Comparison of ENCODE assay signal across 18 cellular contexts in the genomic region with DNA sequence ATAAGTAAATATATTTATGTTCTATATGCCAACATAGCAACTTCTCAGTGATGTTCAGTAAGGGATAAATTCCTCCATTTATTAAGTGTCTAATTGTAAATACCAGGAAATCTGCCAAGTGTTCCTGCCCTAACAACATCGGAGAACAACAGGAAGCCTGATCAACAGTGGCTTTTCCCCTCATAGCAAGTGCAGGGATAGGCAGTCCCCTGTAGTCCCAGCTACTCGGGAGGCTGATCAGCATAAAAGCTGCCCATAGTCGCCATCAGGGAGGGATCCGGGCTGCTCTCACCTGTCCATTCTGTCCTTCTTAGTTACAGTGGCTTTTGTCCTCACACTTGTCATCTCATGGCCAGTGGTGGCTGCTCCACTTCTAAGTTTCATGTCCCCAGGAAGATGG.
"Had no signal": no experiment of that assay in that cellular context is flagged by ENCODE, and none has a peak within 500 bp of the region (broad histone marks: within the 10 kb centered on the region; RNA-seq: fewer than 3 reads in every experiment).

No MANE protein-coding gene starts in this region.

- H3K27ac ChIP-seq: colonic mucosa, gastroesophageal sphincter, sigmoid colon, stomach, thoracic aorta had no signal

- FAIRE-seq: endometrium had no signal

- H3K27me3 ChIP-seq: colonic mucosa, gastroesophageal sphincter, sigmoid colon, stomach, upper lobe of left lung had no signal

- H3K9me3 ChIP-seq: colonic mucosa, gastroesophageal sphincter, psoas muscle, sigmoid colon, stomach, thoracic aorta, upper lobe of left lung had no signal

- H3K4me3 ChIP-seq: colonic mucosa, gastroesophageal sphincter, psoas muscle, sigmoid colon, stomach, thoracic aorta, upper lobe of left lung had no signal

- H3K4me1 ChIP-seq: colonic mucosa, gastroesophageal sphincter, sigmoid colon, stomach, upper lobe of left lung had no signal

- ATAC-seq: activated CD8-positive, alpha-beta T cell treated with anti-CD3 and anti-CD28 coated beads for 36 hours; activated T-cell treated with anti-CD3 and anti-CD28 coated beads, Interleukin-2, amount 50 U/mL, for 4 hours; esophagus mucosa; gastroesophageal sphincter; psoas muscle; stimulated activated effector memory CD8-positive, alpha-beta T cell treated with anti-CD3 and anti-CD28 coated beads, Interleukin-12 subunit alpha, Interleukin-12 subunit beta, amount 100 ng/mL, for 72 hours had no signal

- H3K36me3 ChIP-seq: colonic mucosa, gastroesophageal sphincter, sigmoid colon, stomach, thoracic aorta, upper lobe of left lung had no signal

- DNase-seq: activated CD4-positive, alpha-beta T cell treated with anti-CD3 and anti-CD28 coated beads, Interleukin-2, amount 10 ng/mL, durations not matched to agents 24 days and 14 days; activated CD8-positive, alpha-beta T cell treated with anti-CD3 and anti-CD28 coated beads for 36 hours; activated naive CD4-positive, alpha-beta T cell treated with anti-CD3 and anti-CD28 coated beads for 36 hours; activated T-cell treated with anti-CD3 and anti-CD28 coated beads, Interleukin-2, amount 50 U/mL, for 4 hours; anterior cingulate cortex; central memory CD4-positive, alpha-beta T cell; colonic mucosa; psoas muscle; sigmoid colon; stimulated activated CD4-positive, alpha-beta T cell treated with anti-CD3 and anti-CD28 coated beads, Interleukin-4, amount 100 ng/mL, for 24 hours; stomach; SW 1271; upper lobe of left lung had no signal
